1 cellular context compared by ENCODE assay signal in the genomic region with DNA sequence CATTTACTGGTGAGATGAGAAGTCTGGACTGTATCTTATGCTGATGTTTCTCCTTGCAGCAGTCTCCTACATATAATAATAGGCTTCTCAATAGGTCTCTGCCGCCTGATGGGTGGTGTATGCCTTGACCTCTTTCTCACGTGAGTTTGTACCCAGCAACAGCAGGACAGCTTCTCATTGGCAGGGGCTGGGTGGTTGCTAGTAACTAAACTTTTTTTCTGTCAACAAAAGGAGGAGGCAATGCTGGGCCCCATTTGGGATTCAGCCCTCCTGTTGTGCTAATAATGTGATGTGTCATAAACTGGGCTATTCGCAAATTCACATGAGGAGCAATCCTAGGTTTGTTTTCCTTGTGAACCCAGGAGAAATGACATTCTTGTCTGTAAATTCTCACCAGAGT.
TF ChIP-seq lines count a peak whose summit lies in the region.

No MANE protein-coding gene starts in this region.

TF ChIP-seq in HEK293, 187 proteins besides CTCF, POLR2A, EP300 and RAD21 (continued from another document):
- TF ChIP-seq, protein P1, sequence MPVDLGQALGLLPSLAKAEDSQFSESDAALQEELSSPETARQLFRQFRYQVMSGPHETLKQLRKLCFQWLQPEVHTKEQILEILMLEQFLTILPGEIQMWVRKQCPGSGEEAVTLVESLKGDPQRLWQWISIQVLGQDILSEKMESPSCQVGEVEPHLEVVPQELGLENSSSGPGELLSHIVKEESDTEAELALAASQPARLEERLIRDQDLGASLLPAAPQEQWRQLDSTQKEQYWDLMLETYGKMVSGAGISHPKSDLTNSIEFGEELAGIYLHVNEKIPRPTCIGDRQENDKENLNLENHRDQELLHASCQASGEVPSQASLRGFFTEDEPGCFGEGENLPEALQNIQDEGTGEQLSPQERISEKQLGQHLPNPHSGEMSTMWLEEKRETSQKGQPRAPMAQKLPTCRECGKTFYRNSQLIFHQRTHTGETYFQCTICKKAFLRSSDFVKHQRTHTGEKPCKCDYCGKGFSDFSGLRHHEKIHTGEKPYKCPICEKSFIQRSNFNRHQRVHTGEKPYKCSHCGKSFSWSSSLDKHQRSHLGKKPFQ (tag by site-specific recombination; IDR thresholded peaks at IDR 0.05), result 0 out of 2 replicates have a peak, but pooled peaks have one; percentile 23
TF ChIP-seq in HEK293: peak in this region for 1.
